ENCODE assay signal across 1 cellular context in genomic region chr3:51669241-51670052, GRCh38.
TF ChIP-seq lines count a peak whose summit lies in the region.

No MANE protein-coding gene starts in this region.

TF ChIP-seq in HepG2, 621 proteins besides CTCF, POLR2A, EP300 and RAD21 (continued from another document and continues in another):
- TF ChIP-seq TAF15 (IDR thresholded peaks at IDR 0.05; ENCODE audit: low read depth, low read length, poor library complexity, severe bottlenecking) (no peak), MXI1 (IDR thresholded peaks at IDR 0.05; ENCODE audit: borderline replicate concordance, low read depth, low read length) (peak; percentile 56; the same call in 1 of the 3 replicates), HMG20A (CRISPR knock-in tag; IDR thresholded peaks at IDR 0.05; ENCODE audit: borderline replicate concordance) (no peak), ZNF329 (CRISPR knock-in tag; IDR thresholded peaks at IDR 0.05; ENCODE audit: low read depth) (no peak), ZSCAN22 (CRISPR knock-in tag; IDR thresholded peaks at IDR 0.05) (no peak), ZNF124 (CRISPR knock-in tag; IDR thresholded peaks at IDR 0.05) (no peak), ATF7-NPFF (CRISPR knock-in tag; IDR thresholded peaks at IDR 0.05; ENCODE audit: low read depth) (no peak), THAP8 (CRISPR knock-in tag; IDR thresholded peaks at IDR 0.05; ENCODE audit: borderline replicate concordance) (no peak), ZNF598 (CRISPR knock-in tag; IDR thresholded peaks at IDR 0.05; ENCODE audit: borderline replicate concordance) (no peak), KDM1A (CRISPR knock-in tag; IDR thresholded peaks at IDR 0.05) (no peak), NCOA2 (CRISPR knock-in tag; IDR thresholded peaks at IDR 0.05) (no peak), ARNT2 (CRISPR knock-in tag; IDR thresholded peaks at IDR 0.05; ENCODE audit: low read depth) (no peak), TFE3 (CRISPR knock-in tag; IDR thresholded peaks at IDR 0.05) (no peak), PAXIP1 (CRISPR knock-in tag; conservative IDR thresholded peaks at IDR 0.05) (no peak), SRSF4 (IDR thresholded peaks at IDR 0.05; ENCODE audit: low read depth, low read length, poor library complexity, severe bottlenecking) (no peak), LRRFIP1 (CRISPR knock-in tag; conservative IDR thresholded peaks at IDR 0.05) (no peak), ZNF644 (CRISPR knock-in tag; IDR thresholded peaks at IDR 0.05; ENCODE audit: low read depth) (no peak), ZNF639 (CRISPR knock-in tag; conservative IDR thresholded peaks at IDR 0.05) (no peak), PRDM4 (CRISPR knock-in tag; IDR thresholded peaks at IDR 0.05; ENCODE audit: borderline replicate concordance) (no peak), THRA (CRISPR knock-in tag; IDR thresholded peaks at IDR 0.05; ENCODE audit: borderline replicate concordance) (no peak), ZNF761 (CRISPR knock-in tag; conservative IDR thresholded peaks at IDR 0.05) (no peak), HDAC2 (CRISPR knock-in tag; IDR thresholded peaks at IDR 0.05) (no peak), ZNF30 (CRISPR knock-in tag; IDR thresholded peaks at IDR 0.05) (no peak), SMYD3 (CRISPR knock-in tag; IDR thresholded peaks at IDR 0.05) (no peak), MXD4 (CRISPR knock-in tag; IDR thresholded peaks at IDR 0.05) (no peak), ZNF576 (CRISPR knock-in tag; IDR thresholded peaks at IDR 0.05) (no peak), JUN (CRISPR knock-in tag; IDR thresholded peaks at IDR 0.05) (no peak), HNRNPL (IDR thresholded peaks at IDR 0.05; ENCODE audit: low read depth, low read length) (no peak), SALL2 (CRISPR knock-in tag; IDR thresholded peaks at IDR 0.05) (0 out of 2 replicates have a peak, but pooled peaks have one; percentile 38), SP2 (CRISPR knock-in tag; IDR thresholded peaks at IDR 0.05) (no peak), ZNF883 (CRISPR knock-in tag; IDR thresholded peaks at IDR 0.05; ENCODE audit: not compliant biosample characterization) (no peak), ZBTB1 (CRISPR knock-in tag; IDR thresholded peaks at IDR 0.05; ENCODE audit: borderline replicate concordance) (no peak), ZNF569 (CRISPR knock-in tag; IDR thresholded peaks at IDR 0.05; ENCODE audit: borderline replicate concordance) (no peak), PTBP1 (IDR thresholded peaks at IDR 0.05; ENCODE audit: low read depth, low read length, poor library complexity, severe bottlenecking) (no peak), ZNF235 (CRISPR knock-in tag; IDR thresholded peaks at IDR 0.05; ENCODE audit: borderline replicate concordance) (no peak), ZNF740 (CRISPR knock-in tag; IDR thresholded peaks at IDR 0.05) (no peak), NRL (CRISPR knock-in tag; IDR thresholded peaks at IDR 0.05; ENCODE audit: borderline replicate concordance) (no peak), JUNB (CRISPR knock-in tag; IDR thresholded peaks at IDR 0.05; ENCODE audit: borderline replicate concordance) (no peak), SCMH1 (CRISPR knock-in tag; IDR thresholded peaks at IDR 0.05; ENCODE audit: borderline replicate concordance) (no peak), MATR3 (CRISPR knock-in tag; IDR thresholded peaks at IDR 0.05) (no peak), ZFP41 (CRISPR knock-in tag; IDR thresholded peaks at IDR 0.05; ENCODE audit: borderline replicate concordance) (no peak), MZF1 (CRISPR knock-in tag; IDR thresholded peaks at IDR 0.05; ENCODE audit: borderline replicate concordance) (no peak), FOXJ3 (CRISPR knock-in tag; IDR thresholded peaks at IDR 0.05; ENCODE audit: borderline replicate concordance) (no peak), TCF12 (IDR thresholded peaks at IDR 0.05) (no peak), TCF12 (CRISPR knock-in tag; IDR thresholded peaks at IDR 0.05) (no peak), ZNF841 (CRISPR knock-in tag; IDR thresholded peaks at IDR 0.05; ENCODE audit: borderline replicate concordance) (no peak), SNAPC5 (CRISPR knock-in tag; IDR thresholded peaks at IDR 0.05; ENCODE audit: borderline replicate concordance) (no peak), ZNF770 (CRISPR knock-in tag; IDR thresholded peaks at IDR 0.05) (no peak), SAFB2 (CRISPR knock-in tag; IDR thresholded peaks at IDR 0.05; ENCODE audit: borderline replicate concordance, low read depth) (no peak), BRD4 (CRISPR knock-in tag; IDR thresholded peaks at IDR 0.05) (no peak), MEIS1 (CRISPR knock-in tag; IDR thresholded peaks at IDR 0.05; ENCODE audit: borderline replicate concordance) (no peak), TEAD3 (CRISPR knock-in tag; optimal IDR thresholded peaks at IDR 0.05; ENCODE audit: borderline replicate concordance) (peak; percentile 76), ZNF253 (CRISPR knock-in tag; IDR thresholded peaks at IDR 0.05; ENCODE audit: borderline replicate concordance) (0 out of 2 replicates have a peak, but pooled peaks have one; percentile 31), PCBP2 (optimal IDR thresholded peaks at IDR 0.05; ENCODE audit: low read depth, low read length, poor library complexity, severe bottlenecking) (no peak), GATAD2A (CRISPR knock-in tag; IDR thresholded peaks at IDR 0.05) (peak; percentile 42; the same call in 1 of the 2 replicates), SUZ12 (IDR thresholded peaks at IDR 0.05; ENCODE audit: low read depth, low read length) (no peak)
